ENCODE assay signal across 6 cellular contexts in the genomic region with DNA sequence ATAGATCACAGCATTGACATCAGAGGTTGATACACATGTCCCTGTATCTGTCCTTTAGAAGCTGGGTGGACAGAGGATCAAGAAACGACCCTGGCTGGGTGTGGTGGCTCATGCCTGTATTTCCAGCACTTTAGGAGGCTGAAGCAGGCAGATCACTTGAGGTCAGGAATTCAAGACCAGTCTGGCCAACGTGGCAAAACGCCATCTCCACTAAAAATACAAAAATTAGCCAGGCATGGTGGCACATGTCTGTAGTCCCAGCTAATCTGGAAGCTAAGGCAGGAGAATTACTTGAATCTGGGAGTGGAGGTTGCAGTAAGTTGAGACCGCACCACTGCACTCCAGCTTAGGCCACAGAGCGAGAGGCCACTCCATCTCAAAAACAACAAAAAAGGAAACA.
"Had no signal": no experiment of that assay in that cellular context is flagged by ENCODE, and none has a peak within 500 bp of the region (broad histone marks: within the 10 kb centered on the region; RNA-seq: fewer than 3 reads in every experiment).

No MANE protein-coding gene starts in this region.

- DNase-seq: IMR-90, KBM-7, KG1 had no signal

- H3K27ac ChIP-seq: HL-60, KMS-11 had no signal

- H3K4me3 ChIP-seq: K562 had no signal
